ENCODE assay signal across 8 cellular contexts in genomic region chr9:135959814-135960213, GRCh38. TPM values are rescaled to one million over a fixed set of nuclear protein-coding genes. Genes with fewer than 3 reads are reported as not detected.
DNase-seq lines count a peak whose midpoint lies in the region; ATAC-seq and TF ChIP-seq lines count a peak whose summit lies in the region.

No MANE protein-coding gene starts in this region.

- TF ChIP-seq CTCF in A673 (conservative IDR thresholded peaks at IDR 0.05; ENCODE audit: low read depth, low read length), result no peak

- H3K9me3 Mint-ChIP-seq in central memory CD8-positive, alpha-beta T cell, result no peaks in the 10 kb centered on the region

- CTCF ChIA-PET in A673 (lab: Charles Lee), result interaction anchor here (0.5 kb wide), 1 partner anchor 130 kb away, joined by 4 read pairs; no protein-coding TSS in a partner anchor

- H3K4me3 Mint-ChIP-seq in central memory CD8-positive, alpha-beta T cell, result peak overlapping the region; percentile 85

- H3K4me1 ChIP-seq in A673 (ENCODE audit: insufficient read depth, low read length, poor library complexity, severe bottlenecking), result peaks cover 19% of the 10 kb centered on the region
- H3K4me1 ChIP-seq in HUES64 (ENCODE audit: insufficient read depth, low read length), result peaks cover 6% of the 10 kb centered on the region; the same call in 1 of the 2 replicates
- H3K4me1 ChIP-seq in muscle layer of colon (ENCODE audit: insufficient read depth, low read length), result peaks cover 20% of the 10 kb centered on the region

- BruUV-seq in A673 (replicated peaks; lab: Mats Ljungman, UMichigan), result no TSS peak

- peaks cover 33% of the 10 kb centered on the region for H3K4me1 Mint-ChIP-seq in central memory CD8-positive, alpha-beta T cell

- H3K4me3 ChIP-seq in A673 (ENCODE audit: low read depth, low read length, poor library complexity, severe bottlenecking), result peak overlapping the region; percentile 77
- H3K4me3 ChIP-seq in HUES64 (ENCODE audit: low read length), result peak overlapping the region; percentile 80
- peak overlapping the region; percentile 74 to 87 for H3K4me3 ChIP-seq in muscle layer of colon (ENCODE audit: low read depth in 1 of 2, low read length in 2 of 2)

- 75% methylated on average over 9 of the region's 9 CpGs for WGBS in HUES64

- no peak for ATAC-seq in central memory CD8-positive, alpha-beta T cell (replicated peaks; ENCODE audit: extremely low read depth, poor library complexity, severe bottlenecking)
- ATAC-seq in HG02798 (IDR thresholded peaks at IDR 0.05; ENCODE audit: poor library complexity, unreplicated experiment), result no peak
- no peak for ATAC-seq in HG02759 (IDR thresholded peaks at IDR 0.05; ENCODE audit: unreplicated experiment)

- H3K9me3 ChIP-seq in A673 (ENCODE audit: low read depth, low read length, poor library complexity, severe bottlenecking) (no peaks in the 10 kb centered on the region), HUES64 (ENCODE audit: insufficient read depth, low read depth, low read length) (no peaks in the 10 kb centered on the region), muscle layer of colon (ENCODE audit: low read length) (no peaks in the 10 kb centered on the region)

- peaks cover 9% of the 10 kb centered on the region for H3K36me3 Mint-ChIP-seq in central memory CD8-positive, alpha-beta T cell (ENCODE audit: insufficient read depth)

- POLR2A ChIA-PET in A673 (lab: Charles Lee; ENCODE audit: low non-redundant PET), result no interaction called here

- DNase-seq in A673 (ENCODE audit: low spot score) (no peak), NCI-H2029 (lab: John Stamatoyannopoulos, UW) (no peak), putamen (ENCODE audit: low spot score) (no peak)
- DNase-seq in central memory CD8-positive, alpha-beta T cell (ENCODE audit: low spot score in 2 of 2), result no peak

- peak overlapping the region; percentile 85 for H3K27ac Mint-ChIP-seq in central memory CD8-positive, alpha-beta T cell (ENCODE audit: low read depth)

- H3K27me3 ChIP-seq in A673 (replicated peaks; ENCODE audit: insufficient read depth, low read depth, low read length, poor library complexity), result no peaks in the 10 kb centered on the region
- no peaks in the 10 kb centered on the region; the same call in 1 of the 2 replicates for H3K27me3 ChIP-seq in HUES64 (ENCODE audit: insufficient read depth, low read length)
- H3K27me3 ChIP-seq in muscle layer of colon (ENCODE audit: control insufficient read depth in 1 of 2, insufficient read depth in 2 of 2, low read length in 2 of 2), result no peaks in the 10 kb centered on the region

- H3K27me3 Mint-ChIP-seq in central memory CD8-positive, alpha-beta T cell, result no peaks in the 10 kb centered on the region

- intact Hi-C loops in A673 (cut with micrococcal nuclease; ENCODE audit: unreplicated experiment), result loop anchor here (10.0 kb wide), 1 partner anchor 265 kb away; no protein-coding TSS in a partner anchor

- no peak overlapping the region for H3K9ac ChIP-seq in HUES64 (ENCODE audit: low read depth, low read length)
- H3K9ac ChIP-seq in muscle layer of colon (ENCODE audit: low read length), result peak overlapping the region; percentile 69

- H3K36me3 ChIP-seq in A673 (ENCODE audit: insufficient read depth, low read length, poor library complexity, severe bottlenecking) (peaks cover 2% of the 10 kb centered on the region), HUES64 (ENCODE audit: insufficient read depth, low read length) (peaks cover 1% of the 10 kb centered on the region; the same call in 1 of the 2 replicates), muscle layer of colon (ENCODE audit: insufficient read depth, low read length) (peaks cover under 1% of the 10 kb centered on the region)

- peak overlapping the region; percentile 85 for H3K27ac ChIP-seq in A673 (ENCODE audit: low read depth, low read length, poor library complexity, severe bottlenecking)
- no peak overlapping the region for H3K27ac ChIP-seq in HUES64 (ENCODE audit: low read depth, low read length)
- peak overlapping the region; percentile 88 for H3K27ac ChIP-seq in muscle layer of colon (ENCODE audit: low read depth, low read length)

RNA-seq across cellular contexts. Expression of gene UBAC1, which starts 1.4 kb away (rescaled TPM):
- 58.2 and 63.8 TPM in 2 replicates for total RNA-seq in A673 (2021)
- polyA plus RNA-seq in HUES64 (2013, experiment 1 of 2), result 46.2 TPM
- 40.4 TPM for polyA plus RNA-seq in HUES64 (2013, experiment 2 of 2)

RNA-seq across cellular contexts. Expression of gene CAMSAP1, which starts 52.5 kb away (rescaled TPM):
- total RNA-seq in A673 (2021), result 51.0 and 52.3 TPM in 2 replicates
- polyA plus RNA-seq in HUES64 (2013, experiment 1 of 2), result 23.8 TPM
- 26.6 TPM for polyA plus RNA-seq in HUES64 (2013, experiment 2 of 2)
